ENCODE assay signal across 22 cellular contexts in genomic region chr1:64366821-64367220, GRCh38.
DNase-seq lines count a peak whose midpoint lies in the region; ATAC-seq, FAIRE-seq and TF ChIP-seq lines count a peak whose summit lies in the region.
"Had no signal": no experiment of that assay in that cellular context is flagged by ENCODE, and none has a peak within 500 bp of the region (broad histone marks: within the 10 kb centered on the region; RNA-seq: fewer than 3 reads in every experiment).

No MANE protein-coding gene starts in this region.

- no peak for TF ChIP-seq CTCF in HEK293 (tag by site-specific recombination; IDR thresholded peaks at IDR 0.05)

- FAIRE-seq in H54 (lab: Jason Lieb, UNC), result no peak
- FAIRE-seq: A204.1, D721Med, G401.6 had no signal

- H3K9me3 ChIP-seq in HEK293 (ENCODE audit: control insufficient read depth, insufficient read depth, low read depth, low read length), result no peaks in the 10 kb centered on the region
- H3K9me3 ChIP-seq: BE2C had no signal

- no peak for TF ChIP-seq POLR2A in H54 (IDR thresholded peaks at IDR 0.05; ENCODE audit: low read depth, low read length)

- no peaks in the 10 kb centered on the region for H3K4me1 ChIP-seq in HEK293 (ENCODE audit: control insufficient read depth, insufficient read depth, low read length)
- H3K4me1 ChIP-seq: BE2C had no signal

- no peak overlapping the region for H3K27ac Mint-ChIP-seq in activated naive CD4-positive, alpha-beta T cell treated with anti-CD3 and anti-CD28 coated beads, Interleukin-2, amount 50 U/mL, for 72 hours
- H3K27ac Mint-ChIP-seq: CD4-positive, alpha-beta T cell; CD8-positive, alpha-beta memory T cell had no signal

- CTCF ChIA-PET in HEK293 (lab: Yijun Ruan, JAX), result no interaction called here

- H3K4me3 ChIP-seq in HEK293 (ENCODE audit: low read depth, low read length), result no peak overlapping the region
- H3K4me3 ChIP-seq: BLaER1 treated with 17β-estradiol and CSF1 and Interleukin-3, amounts not matched to agents 10 nM and 100 nM had no signal

- H3K36me3 ChIP-seq in HEK293 (ENCODE audit: control insufficient read depth in 2 of 2, insufficient read depth in 1 of 2, low read length in 2 of 2), result no peaks in the 10 kb centered on the region
- H3K36me3 ChIP-seq: BE2C; BLaER1 treated with 17β-estradiol and CSF1 and Interleukin-3, amounts not matched to agents 10 nM and 100 nM had no signal

- no peak for DNase-seq in activated naive CD4-positive, alpha-beta T cell treated with anti-CD3 and anti-CD28 coated beads, Interleukin-2, amount 50 U/mL, for 72 hours (ENCODE audit: low spot score in 2 of 2)
- DNase-seq in activated naive CD4-positive, alpha-beta T cell (lab: John Stamatoyannopoulos, UW), result no peak
- DNase-seq in left kidney (ENCODE audit: low read depth, low spot score) (peak; percentile 21), H54 (ENCODE audit: insufficient read length, low spot score) (no peak)
- DNase-seq: ACHN; AML-193; BE2C; CD4-positive, alpha-beta T cell; CD8-positive, alpha-beta memory T cell; DMS 273 treated with DMSO at 0.1 percent for 48 hours; DMS53; DMS79 treated with DMSO at 0.1 percent for 48 hours; GOT3; H7; HCEC 1CT had no signal

- POLR2A ChIA-PET in HEK293 (lab: Yijun Ruan, JAX), result no interaction called here

- peak; percentile 28 to 36 for ATAC-seq in activated naive CD4-positive, alpha-beta T cell treated with anti-CD3 and anti-CD28 coated beads, Interleukin-2, amount 50 U/mL, for 72 hours
- no peak for ATAC-seq in HG03108 (IDR thresholded peaks at IDR 0.05; ENCODE audit: unreplicated experiment)

- H3K27ac ChIP-seq in HEK293 (ENCODE audit: extremely low read depth, low read depth, low read length), result no peak overlapping the region
- H3K27ac ChIP-seq: BLaER1 treated with 17β-estradiol and CSF1 and Interleukin-3, amounts not matched to agents 10 nM and 100 nM had no signal

- H3K9me3 Mint-ChIP-seq in activated naive CD4-positive, alpha-beta T cell treated with anti-CD3 and anti-CD28 coated beads, Interleukin-2, amount 50 U/mL, for 72 hours, result no peaks in the 10 kb centered on the region
- H3K9me3 Mint-ChIP-seq: CD4-positive, alpha-beta T cell had no signal

- no peaks in the 10 kb centered on the region for H3K36me3 Mint-ChIP-seq in activated naive CD4-positive, alpha-beta T cell treated with anti-CD3 and anti-CD28 coated beads, Interleukin-2, amount 50 U/mL, for 72 hours
- H3K36me3 Mint-ChIP-seq: CD14-positive monocyte; CD8-positive, alpha-beta memory T cell had no signal

TF ChIP-seq in HEK293, 187 proteins besides CTCF, POLR2A, EP300 and RAD21:
- TF ChIP-seq ZNF169 (tag by site-specific recombination; IDR thresholded peaks at IDR 0.05) (no peak), TCF7L2 (IDR thresholded peaks at IDR 0.05; ENCODE audit: borderline replicate concordance, low read depth, low read length) (peak; percentile 68), HOXC10 (CRISPR knock-in tag; IDR thresholded peaks at IDR 0.05) (no peak), ZNF585B (tag by site-specific recombination; IDR thresholded peaks at IDR 0.05) (no peak), GLIS1 (tag by site-specific recombination; IDR thresholded peaks at IDR 0.05) (peak; percentile 88), ZNF426 (tag by site-specific recombination; IDR thresholded peaks at IDR 0.05) (no peak), SALL2 (tag by site-specific recombination; IDR thresholded peaks at IDR 0.05; ENCODE audit: borderline replicate concordance) (no peak), ZBTB44 (tag by site-specific recombination; IDR thresholded peaks at IDR 0.05) (no peak)
